In the genomic region with DNA sequence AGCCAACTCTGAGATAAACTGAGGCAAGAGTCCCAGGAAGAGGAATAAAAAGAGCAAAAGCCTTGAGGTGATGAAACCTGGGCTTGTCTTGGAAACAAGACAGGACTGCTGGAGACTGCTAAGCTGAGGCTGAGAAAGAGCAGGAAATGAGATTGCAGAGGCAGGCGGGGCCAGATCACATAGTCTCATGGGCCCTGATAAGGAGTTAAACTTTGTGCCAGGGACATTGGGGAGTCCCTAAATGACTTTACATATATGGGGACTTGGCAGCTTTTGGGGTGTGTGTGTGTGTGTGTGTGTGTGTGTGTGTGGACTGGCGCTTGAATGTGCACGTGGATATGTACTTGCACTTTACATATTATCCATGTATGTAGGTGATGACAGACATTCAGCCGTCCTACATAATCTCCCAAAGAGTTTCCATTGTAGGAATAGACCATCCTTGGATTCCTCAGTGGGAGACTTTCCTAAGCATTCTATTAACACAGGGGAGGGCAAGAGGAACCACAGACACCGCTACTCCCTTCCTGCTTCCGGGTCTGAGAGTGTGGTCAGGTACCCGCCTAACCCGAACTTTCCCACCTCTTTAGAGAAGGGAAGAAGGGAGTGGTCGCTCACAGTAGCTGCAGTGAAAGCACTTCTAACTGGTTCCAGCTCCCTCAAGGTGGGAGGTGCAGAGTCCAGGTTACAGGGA, we compare ENCODE assay signal across 17 cellular contexts.
DNase-seq lines count a peak whose midpoint lies in the region; ATAC-seq, FAIRE-seq and TF ChIP-seq lines count a peak whose summit lies in the region.
"Had no signal": no experiment of that assay in that cellular context is flagged by ENCODE, and none has a peak within 500 bp of the region (broad histone marks: within the 10 kb centered on the region; RNA-seq: fewer than 3 reads in every experiment).

No MANE protein-coding gene starts in this region.

- no peak for TF ChIP-seq CTCF in heart left ventricle (IDR thresholded peaks at IDR 0.05)

- DNase-seq in activated naive CD4-positive, alpha-beta T cell treated with anti-CD3 and anti-CD28 coated beads for 36 hours, result peak; percentile 22
- no peak for DNase-seq in activated naive CD4-positive, alpha-beta T cell treated with Interleukin-2 at 50 U/mL for 16 hours
- peak; percentile 26 for DNase-seq in activated CD4-positive, alpha-beta memory T cell treated with anti-CD3 and anti-CD28 coated beads, Interleukin-2, amount 10 ng/mL, durations not matched to agents 7 days and 5 days
- peak in 4 of 5 donors; percentile 26 to 64 (median 48) for DNase-seq in heart left ventricle
- DNase-seq in small intestine, result peak; percentile 92
- DNase-seq in COR-L47 (lab: John Stamatoyannopoulos, UW), result no peak
- DNase-seq in HTR-8/SVneo (ENCODE audit: insufficient read length, low spot score), result no peak
- DNase-seq: activated B cell treated with CpG ODN at 0.5 μM for 24 hours; cerebellar nuclear complex; gastrocnemius medialis; HFFc6; NCI-H1105 treated with DMSO at 0.1 percent for 48 hours; NCI-H82; stimulated activated CD4-positive, alpha-beta T cell treated with anti-CD3 and anti-CD28 coated beads, Interleukin-15, amount 100 ng/mL, for 24 hours had no signal

- H3K4me3 ChIP-seq in heart left ventricle (no peak overlapping the region), small intestine (ENCODE audit: low read depth in 1 of 2, low read length in 2 of 2) (no peak overlapping the region)
- H3K4me3 ChIP-seq: gastrocnemius medialis, lung, vagina had no signal

- POLR2A ChIA-PET in activated CD4-positive, alpha-beta memory T cell treated with anti-CD3 and anti-CD28 coated beads, Interleukin-2, amount 10 ng/mL, durations not matched to agents 7 days and 5 days (lab: Charles Lee), result no interaction called here

- no peaks in the 10 kb centered on the region for H3K36me3 Mint-ChIP-seq in activated naive CD4-positive, alpha-beta T cell treated with anti-CD3 and anti-CD28 coated beads for 36 hours (ENCODE audit: low read depth)
- no peaks in the 10 kb centered on the region for H3K36me3 Mint-ChIP-seq in activated CD4-positive, alpha-beta memory T cell treated with anti-CD3 and anti-CD28 coated beads, Interleukin-2, amount 10 ng/mL, durations not matched to agents 7 days and 5 days (ENCODE audit: low read depth)

- H3K27me3 ChIP-seq in heart left ventricle (no peaks in the 10 kb centered on the region), small intestine (ENCODE audit: control insufficient read depth in 2 of 2, insufficient read depth in 2 of 2, low read length in 2 of 2) (no peaks in the 10 kb centered on the region)
- H3K27me3 ChIP-seq: gastrocnemius medialis, vagina had no signal

- intact Hi-C loops in activated naive CD4-positive, alpha-beta T cell treated with anti-CD3 and anti-CD28 coated beads for 36 hours (cut with micrococcal nuclease), result no loop called here
- intact Hi-C loops in heart left ventricle (cut with DNase I), result loop anchor here in 1 of 10 donors (5.0 kb wide), 1 partner anchor 49 kb away; no protein-coding TSS in a partner anchor

- no peak for FAIRE-seq in small intestine (lab: Jason Lieb, UNC)
- no peak for FAIRE-seq in HTR-8/SVneo (lab: Jason Lieb, UNC)

- H3K27me3 Mint-ChIP-seq in activated naive CD4-positive, alpha-beta T cell treated with anti-CD3 and anti-CD28 coated beads for 36 hours (ENCODE audit: low read depth), result peaks cover 1% of the 10 kb centered on the region
- H3K27me3 Mint-ChIP-seq in activated CD4-positive, alpha-beta memory T cell treated with anti-CD3 and anti-CD28 coated beads, Interleukin-2, amount 10 ng/mL, durations not matched to agents 7 days and 5 days, result peaks cover 4% of the 10 kb centered on the region

- H3K4me3 Mint-ChIP-seq in activated naive CD4-positive, alpha-beta T cell treated with anti-CD3 and anti-CD28 coated beads for 36 hours, result no peak overlapping the region
- no peak overlapping the region for H3K4me3 Mint-ChIP-seq in activated CD4-positive, alpha-beta memory T cell treated with anti-CD3 and anti-CD28 coated beads, Interleukin-2, amount 10 ng/mL, durations not matched to agents 7 days and 5 days
- H3K4me3 Mint-ChIP-seq: activated B cell treated with CpG ODN at 0.5 μM for 24 hours, HFFc6 had no signal

- CTCF ChIA-PET in activated naive CD4-positive, alpha-beta T cell treated with anti-CD3 and anti-CD28 coated beads for 36 hours (lab: Charles Lee), result no interaction called here
- CTCF ChIA-PET in activated CD4-positive, alpha-beta memory T cell treated with anti-CD3 and anti-CD28 coated beads, Interleukin-2, amount 10 ng/mL, durations not matched to agents 7 days and 5 days (lab: Charles Lee), result no interaction called here

- H3K36me3 ChIP-seq in heart left ventricle (no peaks in the 10 kb centered on the region), small intestine (ENCODE audit: control insufficient read depth in 2 of 2, insufficient read depth in 2 of 2, low read length in 2 of 2) (no peaks in the 10 kb centered on the region)
- H3K36me3 ChIP-seq: gastrocnemius medialis, vagina had no signal

- H3K27ac ChIP-seq in heart left ventricle, result peak overlapping the region in 3 of 12 donors; percentile 8 to 49 (median 26)
- peak overlapping the region; percentile 30 to 61 for H3K27ac ChIP-seq in small intestine (ENCODE audit: low read depth in 1 of 2, low read length in 1 of 2)
- H3K27ac ChIP-seq: gastrocnemius medialis, vagina had no signal

- TF ChIP-seq POLR2A in heart left ventricle (IDR thresholded peaks at IDR 0.05), result no peak

- H3K9me3 Mint-ChIP-seq in activated naive CD4-positive, alpha-beta T cell treated with anti-CD3 and anti-CD28 coated beads for 36 hours, result no peaks in the 10 kb centered on the region
- H3K9me3 Mint-ChIP-seq in activated CD4-positive, alpha-beta memory T cell treated with anti-CD3 and anti-CD28 coated beads, Interleukin-2, amount 10 ng/mL, durations not matched to agents 7 days and 5 days, result no peaks in the 10 kb centered on the region
- H3K9me3 Mint-ChIP-seq: activated B cell treated with CpG ODN at 0.5 μM for 24 hours, HFFc6 had no signal

- peaks cover 12% of the 10 kb centered on the region for H3K4me1 Mint-ChIP-seq in activated naive CD4-positive, alpha-beta T cell treated with anti-CD3 and anti-CD28 coated beads for 36 hours (ENCODE audit: low read depth)
- H3K4me1 Mint-ChIP-seq in activated CD4-positive, alpha-beta memory T cell treated with anti-CD3 and anti-CD28 coated beads, Interleukin-2, amount 10 ng/mL, durations not matched to agents 7 days and 5 days, result peaks cover 14% of the 10 kb centered on the region

- H3K9me3 ChIP-seq in heart left ventricle (no peaks in the 10 kb centered on the region), small intestine (ENCODE audit: control insufficient read depth, low read depth) (no peaks in the 10 kb centered on the region)
- H3K9me3 ChIP-seq: gastrocnemius medialis, vagina had no signal

- 20 to 28% (median 22%) methylated on average over 9 of the region's 9 CpGs for WGBS in heart left ventricle, 4 donors
- 16 to 51% (median 28%) methylated on average over 9 of the region's 9 CpGs for WGBS in small intestine, 3 donors

- no peak overlapping the region for H3K27ac Mint-ChIP-seq in activated naive CD4-positive, alpha-beta T cell treated with anti-CD3 and anti-CD28 coated beads for 36 hours
- H3K27ac Mint-ChIP-seq in activated CD4-positive, alpha-beta memory T cell treated with anti-CD3 and anti-CD28 coated beads, Interleukin-2, amount 10 ng/mL, durations not matched to agents 7 days and 5 days, result peak overlapping the region; percentile 40
- H3K27ac Mint-ChIP-seq: activated B cell treated with CpG ODN at 0.5 μM for 24 hours, HFFc6 had no signal

- peaks cover 0 to 10% (median 0%) of the 10 kb centered on the region in 12 donors for H3K4me1 ChIP-seq in heart left ventricle
- no peaks in the 10 kb centered on the region for H3K4me1 ChIP-seq in small intestine (ENCODE audit: control insufficient read depth in 2 of 2, insufficient read depth in 1 of 2, low read depth in 1 of 2, low read length in 1 of 2)
- H3K4me1 ChIP-seq: gastrocnemius medialis, vagina had no signal

- ATAC-seq in heart left ventricle, result peak; percentile 58 to 96 (median 94)
- no peak for ATAC-seq in HG02759 (IDR thresholded peaks at IDR 0.05; ENCODE audit: unreplicated experiment)
- ATAC-seq: gastrocnemius medialis had no signal

Comparison
In these comparisons a context has a peak if more than half of its experiments do, and no peak if none do; other contexts are left out.
1. DNase-seq: peak in activated naive CD4-positive, alpha-beta T cell treated with anti-CD3 and anti-CD28 coated beads for 36 hours (single experiment), activated CD4-positive, alpha-beta memory T cell treated with anti-CD3 and anti-CD28 coated beads, Interleukin-2, amount 10 ng/mL, durations not matched to agents 7 days and 5 days (single experiment), heart left ventricle (4 of 5) and small intestine (single experiment); none in activated naive CD4-positive, alpha-beta T cell treated with Interleukin-2 at 50 U/mL for 16 hours (single experiment), COR-L47 (single experiment) and HTR-8/SVneo (single experiment).